In genomic region chr11:15783619-15784018, GRCh38 we compare ENCODE assay signal across 18 cellular contexts.
DNase-seq lines count a peak whose midpoint lies in the region; ATAC-seq and TF ChIP-seq lines count a peak whose summit lies in the region.
"Had no signal": no experiment of that assay in that cellular context is flagged by ENCODE, and none has a peak within 500 bp of the region (broad histone marks: within the 10 kb centered on the region; RNA-seq: fewer than 3 reads in every experiment).

No MANE protein-coding gene starts in this region.

- H3K27ac Mint-ChIP-seq in Caco-2 (ENCODE audit: unreplicated experiment) = no peak overlapping the region
- H3K27ac Mint-ChIP-seq: CD4-positive, alpha-beta T cell had no signal

- peak; percentile 7 for ATAC-seq in mucosa of descending colon
- ATAC-seq in HG03097 (IDR thresholded peaks at IDR 0.05; ENCODE audit: low FRiP score, unreplicated experiment) = no peak
- ATAC-seq in GM21423 (IDR thresholded peaks at IDR 0.05; ENCODE audit: unreplicated experiment) = no peak
- ATAC-seq: K562, SK-N-SH treated with all-trans-retinoic acid at 6 μM for 48 hours had no signal

- H3K27ac ChIP-seq in RWPE1 (peak overlapping the region; percentile 56), esophagus (ENCODE audit: low read depth in 2 of 2, low read length in 1 of 2) (peak overlapping the region; percentile 33 to 45)

- peak; percentile 10 to 46 for DNase-seq in Caco-2
- DNase-seq in RWPE1 (ENCODE audit: low spot score) = peak; percentile 45
- DNase-seq in mucosa of descending colon = no peak
- no peak for DNase-seq in NCI-H2227 (lab: John Stamatoyannopoulos, UW; ENCODE audit: unreplicated experiment)
- DNase-seq in activated gamma-delta T cell (lab: John Stamatoyannopoulos, UW) = no peak
- DNase-seq: CD4-positive, alpha-beta T cell; HCEC 1CT; NCI-H1105 treated with DMSO at 0.1 percent for 48 hours; NCI-H1694; NCI-H2081 treated with DMSO at 0.1 percent for 48 hours; NCI-H510A treated with DMSO at 0.1 percent for 48 hours; NCI-H774; SIG-M5 had no signal

- no TSS peak for BruUV-seq in Caco-2 (replicated peaks; lab: Mats Ljungman, UMichigan)

- H3K9me3 Mint-ChIP-seq in Caco-2 (ENCODE audit: unreplicated experiment) = no peaks in the 10 kb centered on the region

- no peaks in the 10 kb centered on the region for H3K27me3 Mint-ChIP-seq in Caco-2 (ENCODE audit: insufficient read depth, unreplicated experiment)
- H3K27me3 Mint-ChIP-seq: CD4-positive, alpha-beta T cell had no signal

- H3K36me3 Mint-ChIP-seq in Caco-2 (ENCODE audit: insufficient read depth, unreplicated experiment) = no peaks in the 10 kb centered on the region

- intact Hi-C loops in Caco-2 (cut with micrococcal nuclease; ENCODE audit: unreplicated experiment) = no loop called here
- intact Hi-C loops in mucosa of descending colon (cut with DNase I, micrococcal nuclease) = no loop called here

- H3K4me1 ChIP-seq in Caco-2 (no peaks in the 10 kb centered on the region), esophagus (ENCODE audit: control insufficient read depth in 2 of 2, insufficient read depth in 2 of 2, low read length in 1 of 2) (no peaks in the 10 kb centered on the region), mucosa of descending colon (ENCODE audit: low read depth) (no peaks in the 10 kb centered on the region)

- peaks cover 21% of the 10 kb centered on the region for H3K4me1 Mint-ChIP-seq in Caco-2 (ENCODE audit: low read depth, unreplicated experiment)

- no peaks in the 10 kb centered on the region for H3K9me3 ChIP-seq in Caco-2
- H3K9me3 ChIP-seq in esophagus (ENCODE audit: control insufficient read depth in 2 of 2, insufficient read depth in 1 of 2, low read depth in 1 of 2, low read length in 1 of 2) = no peaks in the 10 kb centered on the region
- no peaks in the 10 kb centered on the region for H3K9me3 ChIP-seq in mucosa of descending colon

- H3K36me3 ChIP-seq in Caco-2 (ENCODE audit: control insufficient read depth, insufficient read depth, low read length) (no peaks in the 10 kb centered on the region), esophagus (ENCODE audit: control insufficient read depth in 2 of 2, insufficient read depth in 2 of 2, low read length in 1 of 2) (no peaks in the 10 kb centered on the region), mucosa of descending colon (ENCODE audit: low read depth) (no peaks in the 10 kb centered on the region)

- H3K4me3 ChIP-seq in Caco-2 (ENCODE audit: low read depth, low read length) = no peak overlapping the region
- no peak overlapping the region for H3K4me3 ChIP-seq in esophagus (ENCODE audit: low read depth in 1 of 2, low read length in 2 of 2)
- no peak overlapping the region for H3K4me3 ChIP-seq in mucosa of descending colon
- H3K4me3 ChIP-seq: K562 had no signal

- POLR2A ChIA-PET in Caco-2 (lab: Charles Lee) = no interaction called here
- POLR2A ChIA-PET in RWPE1 (lab: Yijun Ruan, JAX; ENCODE audit: low non-redundant PET) = no interaction called here

- CTCF ChIA-PET in Caco-2 (lab: Charles Lee) = no interaction called here
- CTCF ChIA-PET in RWPE1 (lab: Yijun Ruan, JAX) = interaction anchor here (0.5 to 1.0 kb wide), 3 partner anchors 13 to 1162 kb away, joined by 3 to 4 read pairs (median 3); no protein-coding TSS in a partner anchor

- no peak overlapping the region for H3K4me3 Mint-ChIP-seq in Caco-2 (ENCODE audit: unreplicated experiment)
- H3K4me3 Mint-ChIP-seq: CD4-positive, alpha-beta T cell had no signal

- TF ChIP-seq CTCF in Caco-2 (IDR thresholded peaks at IDR 0.05; ENCODE audit: insufficient read depth in 1 of 2, low read depth in 1 of 2, low read length in 1 of 2, severe bottlenecking in 1 of 2, unreplicated experiment in 1 of 2) (no peak), RWPE1 (conservative IDR thresholded peaks at IDR 0.05; ENCODE audit: low read depth) (no peak), mucosa of descending colon (IDR thresholded peaks at IDR 0.05) (no peak)

- WGBS in esophagus, 2 donors = 32 to 52% methylated on average over 4 of the region's 4 CpGs

- H3K27me3 ChIP-seq in Caco-2 (replicated peaks; ENCODE audit: control insufficient read depth, insufficient read depth, low read length) = no peaks in the 10 kb centered on the region
- H3K27me3 ChIP-seq in esophagus (ENCODE audit: control insufficient read depth in 1 of 2, insufficient read depth in 2 of 2, low read length in 2 of 2) = no peaks in the 10 kb centered on the region

Comparison
In these comparisons a context has a peak if more than half of its experiments do, and no peak if none do; other contexts are left out.
1. DNase-seq: peak in Caco-2 (2 of 2) and RWPE1 (single experiment); none in mucosa of descending colon (0 of 3), NCI-H2227 (single experiment) and activated gamma-delta T cell (single experiment).